Comparison of ENCODE assay signal across 2 cellular contexts in genomic region chr14:102865916-102866315, GRCh38. TPM values are rescaled to one million over a fixed set of nuclear protein-coding genes. Genes with fewer than 3 reads are reported as not detected.
"Had no signal": no experiment of that assay in that cellular context is flagged by ENCODE, and none has a peak within 500 bp of the region (broad histone marks: within the 10 kb centered on the region; RNA-seq: fewer than 3 reads in every experiment).

No MANE protein-coding gene starts in this region.

RNA-seq across cellular contexts. Expression of gene AMN, which starts 56.5 kb away (rescaled TPM):
- total RNA-seq: GM23248, H4 had no signal
- polyA plus RNA-seq: GM23248 had no signal
